Comparison of ENCODE assay signal across 8 cellular contexts in the genomic region with DNA sequence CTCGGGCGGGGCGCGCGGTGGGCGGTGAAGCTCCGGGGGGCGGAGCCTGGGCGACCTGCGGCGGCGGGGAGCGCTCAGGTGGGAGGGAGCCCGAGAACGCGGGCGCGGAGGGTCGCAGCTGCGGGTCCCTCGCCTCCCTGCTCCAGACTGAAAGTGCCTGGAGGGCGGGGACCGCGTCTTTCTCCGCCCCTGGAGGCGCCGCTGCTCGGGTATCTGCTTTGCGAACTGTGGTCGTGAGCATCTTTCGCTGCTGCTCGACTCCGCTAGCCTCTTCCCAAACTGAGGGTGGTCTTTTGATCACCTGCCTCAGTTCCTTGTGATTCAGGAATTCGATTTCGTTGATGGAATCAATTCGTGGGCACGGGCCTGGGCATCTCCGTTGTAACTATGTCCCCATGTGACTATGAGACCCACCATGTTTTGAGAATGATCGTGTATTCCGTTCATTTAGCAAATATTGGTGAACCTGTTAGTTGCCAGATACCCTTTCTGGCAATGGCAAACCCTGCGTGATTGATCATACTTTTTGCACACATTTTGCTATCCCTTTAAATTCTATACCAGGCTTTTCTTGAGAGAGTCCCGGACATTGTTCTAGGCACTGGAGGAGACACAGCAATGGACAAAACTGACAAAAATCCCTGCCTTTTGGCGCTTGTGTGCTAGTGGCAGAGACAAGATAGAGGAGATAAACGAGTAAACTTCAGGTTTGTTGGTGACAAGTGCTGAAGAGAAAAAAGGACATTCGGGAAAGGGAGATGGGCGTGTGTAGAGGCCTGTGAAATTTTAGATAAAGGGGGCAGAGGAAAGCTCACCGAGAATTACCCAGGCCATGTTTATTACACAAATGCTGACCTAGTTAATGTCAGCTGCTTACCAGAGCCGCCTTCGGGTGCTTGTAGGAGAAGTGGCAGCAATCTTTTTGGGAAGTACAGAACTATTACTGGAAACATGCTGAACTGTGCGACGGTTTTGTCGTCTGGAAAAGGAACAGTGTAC. TPM values are rescaled to one million over a fixed set of nuclear protein-coding genes. Genes with fewer than 3 reads are reported as not detected.
DNase-seq lines count a peak whose midpoint lies in the region; ATAC-seq and TF ChIP-seq lines count a peak whose summit lies in the region.

No MANE protein-coding gene starts in this region.

- no peaks in the 10 kb centered on the region for H3K36me3 Mint-ChIP-seq in glutamatergic neuron (ENCODE audit: unreplicated experiment)

- H3K9ac ChIP-seq in HUES48 (ENCODE audit: low read depth, low read length) = peak overlapping the region; percentile 96

- H2AFZ ChIP-seq in osteoblast (ENCODE audit: low read length) = peak overlapping the region; percentile 91

- peak; percentile 16 for DNase-seq in DMS114 treated with DMSO at 0.1 percent for 48 hours (lab: John Stamatoyannopoulos, UW; ENCODE audit: unreplicated experiment)
- peak; percentile 62 for DNase-seq in RWPE1 (ENCODE audit: low spot score)
- peak; percentile 83 for DNase-seq in activated naive CD4-positive, alpha-beta T cell treated with Interleukin-2 at 50 U/mL for 16 hours
- peak; percentile 90 for DNase-seq in glutamatergic neuron
- DNase-seq in osteoblast (ENCODE audit: insufficient read length, low spot score, missing footprints) = peak; percentile 87
- peak; percentile 47 to 82 for DNase-seq in tibial artery

- peak overlapping the region; percentile 29 for H3K27ac Mint-ChIP-seq in glutamatergic neuron (ENCODE audit: unreplicated experiment)

- peaks cover 18% of the 10 kb centered on the region for H3K4me1 Mint-ChIP-seq in glutamatergic neuron (ENCODE audit: low read depth, unreplicated experiment)

- H3K79me2 ChIP-seq in osteoblast (ENCODE audit: insufficient read depth, low read length) = peaks cover 89% of the 10 kb centered on the region

- peak overlapping the region; percentile 95 for H3K27ac ChIP-seq in HUES48 (ENCODE audit: low read depth, low read length)
- H3K27ac ChIP-seq in RWPE1 = peak overlapping the region; percentile 96
- H3K27ac ChIP-seq in osteoblast (ENCODE audit: low read depth, low read length) = peak overlapping the region; percentile 100
- H3K27ac ChIP-seq in tibial artery = peak overlapping the region; percentile 97

- H3K4me3 Mint-ChIP-seq in glutamatergic neuron (ENCODE audit: unreplicated experiment) = peak overlapping the region; percentile 85

- peaks cover 24% of the 10 kb centered on the region for H4K20me1 ChIP-seq in osteoblast (ENCODE audit: insufficient read depth, low read length)

- peaks cover 11% of the 10 kb centered on the region for H3K9me3 Mint-ChIP-seq in glutamatergic neuron (ENCODE audit: unreplicated experiment)

- no peak for TF ChIP-seq CTCF in RWPE1 (conservative IDR thresholded peaks at IDR 0.05; ENCODE audit: low read depth)
- TF ChIP-seq CTCF in glutamatergic neuron (IDR thresholded peaks at IDR 0.05; ENCODE audit: partially characterized antibody, unreplicated experiment) = no peak
- TF ChIP-seq CTCF in osteoblast (IDR thresholded peaks at IDR 0.05; ENCODE audit: extremely low read depth, low read depth, low read length) = no peak
- TF ChIP-seq CTCF in tibial artery (IDR thresholded peaks at IDR 0.05) = no peak

- H3K4me1 ChIP-seq in HUES48 (ENCODE audit: control insufficient read depth, insufficient read depth, low read length) = peaks cover 16% of the 10 kb centered on the region; the same call in 1 of the 2 replicates
- H3K4me1 ChIP-seq in osteoblast (ENCODE audit: insufficient read depth, low read length) = peaks cover 24% of the 10 kb centered on the region
- peaks cover 5 to 50% (median 31%) of the 10 kb centered on the region in 4 donors for H3K4me1 ChIP-seq in tibial artery

- peak overlapping the region; percentile 98 for H3K4me2 ChIP-seq in osteoblast (ENCODE audit: insufficient read depth, low read length)

- H3K27me3 ChIP-seq in HUES48 (ENCODE audit: control insufficient read depth, insufficient read depth, low read length) = no peaks in the 10 kb centered on the region
- H3K27me3 ChIP-seq in osteoblast (ENCODE audit: insufficient read depth, low read length) = no peaks in the 10 kb centered on the region
- H3K27me3 ChIP-seq in tibial artery = no peaks in the 10 kb centered on the region

- H3K4me3 ChIP-seq in HUES48 (ENCODE audit: low read depth, low read length) = peak overlapping the region; percentile 90
- peak overlapping the region; percentile 86 for H3K4me3 ChIP-seq in osteoblast (ENCODE audit: insufficient read depth, low read length)
- peak overlapping the region; percentile 94 to 98 for H3K4me3 ChIP-seq in tibial artery

- CTCF ChIA-PET in RWPE1 (lab: Yijun Ruan, JAX) = no interaction called here

- H3K36me3 ChIP-seq in HUES48 (ENCODE audit: control insufficient read depth, insufficient read depth, low read length) (peaks cover 61% of the 10 kb centered on the region), osteoblast (ENCODE audit: insufficient read depth, low read length) (peaks cover 23% of the 10 kb centered on the region), tibial artery (peaks cover 7 to 17% (median 12%) of the 10 kb centered on the region in 3 donors)

- H3K27me3 Mint-ChIP-seq in glutamatergic neuron (ENCODE audit: unreplicated experiment) = peaks cover 10% of the 10 kb centered on the region

- H3K9me3 ChIP-seq in HUES48 (ENCODE audit: control insufficient read depth, insufficient read depth, low read length) (no peaks in the 10 kb centered on the region), osteoblast (ENCODE audit: low read depth, low read length) (no peaks in the 10 kb centered on the region), tibial artery (no peaks in the 10 kb centered on the region)

- POLR2A ChIA-PET in RWPE1 (lab: Yijun Ruan, JAX; ENCODE audit: low non-redundant PET) = interaction anchor here (0.8 kb wide), 1 partner anchor 792 kb away, joined by 3 read pairs; no protein-coding TSS in a partner anchor

- intact Hi-C loops in tibial artery (cut with DNase I; ENCODE audit: low total_unique reads) = no loop called here

- ATAC-seq in GM21447 (IDR thresholded peaks at IDR 0.05; ENCODE audit: unreplicated experiment) = peak; percentile 45

RNA-seq across cellular contexts. Expression of a gene that starts 0.9 kb away (rescaled TPM):
- total RNA-seq in glutamatergic neuron (ENCODE audit: unreplicated experiment) (23.9 TPM), osteoblast (31.5 and 38.0 TPM in 2 replicates)

RNA-seq across cellular contexts. Expression of a gene that starts 1.4 kb away (rescaled TPM):
- total RNA-seq in glutamatergic neuron (ENCODE audit: unreplicated experiment) (32.3 TPM), osteoblast (13.3 and 16.3 TPM in 2 replicates)

Comparison
In these comparisons a context has a peak if more than half of its experiments do, and no peak if none do; other contexts are left out.
1. Peak in every context shown above with its lines: DNase-seq, ATAC-seq, H3K4me3 ChIP-seq and H3K27ac ChIP-seq.
2. DNase-seq: peak in every context shown above with its lines; median percentile 90 in glutamatergic neuron; 87 in osteoblast; 83 in activated naive CD4-positive, alpha-beta T cell treated with Interleukin-2 at 50 U/mL for 16 hours; 64 in tibial artery; 62 in RWPE1; 16 in DMS114 treated with DMSO at 0.1 percent for 48 hours.